Comparison of ENCODE assay signal across 13 cellular contexts in genomic region chr5:69502375-69503143, GRCh38. TPM values are rescaled to one million over a fixed set of nuclear protein-coding genes. Genes with fewer than 3 reads are reported as not detected.
A peak's percentile ranks its signal among the peaks of the same experiment; 100 is the strongest.
DNase-seq lines count a peak whose midpoint lies in the region; ATAC-seq and TF ChIP-seq lines count a peak whose summit lies in the region.
"Had no signal": no experiment of that assay in that cellular context is flagged by ENCODE, and none has a peak within 500 bp of the region (broad histone marks: within the 10 kb centered on the region; RNA-seq: fewer than 3 reads in every experiment).

No MANE protein-coding gene starts in this region.

- H3K79me2 ChIP-seq in GM23338 (replicated peaks; ENCODE audit: insufficient read depth) = peaks cover 77% of the 10 kb centered on the region

- H3K4me2 ChIP-seq in GM23338 = peak overlapping the region; percentile 20; the same call in 1 of the 2 replicates
- H3K4me2 ChIP-seq in skeletal muscle satellite cell (ENCODE audit: low read length) = peak overlapping the region; percentile 55

- peaks cover 10% of the 10 kb centered on the region for H3K27me3 Mint-ChIP-seq in GM23338 (ENCODE audit: insufficient read depth, low read depth, poor library complexity)

- in situ Hi-C loops in KBM-7 (cut with MboI; ENCODE audit: low pct_unique_long_range_greater_than_20kb, low sequenced_read_pairs) = no loop called here

- no peak overlapping the region for H3K4me3 Mint-ChIP-seq in GM23338

- peaks cover 12% of the 10 kb centered on the region; the same call in 1 of the 2 replicates for H4K20me1 ChIP-seq in GM23338 (replicated peaks; ENCODE audit: insufficient read depth)

- H3K9ac ChIP-seq in skeletal muscle satellite cell (ENCODE audit: low read depth, low read length) = no peak overlapping the region

- TF ChIP-seq CTCF in GM23338 (conservative IDR thresholded peaks at IDR 0.05; ENCODE audit: low read depth in 2 of 2) (no peak), RWPE2 (IDR thresholded peaks at IDR 0.05; ENCODE audit: poor library complexity, severe bottlenecking) (no peak)

- H3K9me3 ChIP-seq in RWPE2 (ENCODE audit: severe bottlenecking) = no peaks in the 10 kb centered on the region
- no peaks in the 10 kb centered on the region for H3K9me3 ChIP-seq in skeletal muscle satellite cell (replicated peaks; ENCODE audit: low read length)

- peaks cover 25% of the 10 kb centered on the region for H3K4me1 ChIP-seq in GM23338 (ENCODE audit: insufficient read depth)
- peaks cover 26% of the 10 kb centered on the region for H3K4me1 ChIP-seq in RWPE2 (ENCODE audit: insufficient read depth, poor library complexity, severe bottlenecking)
- peaks cover 22% of the 10 kb centered on the region for H3K4me1 ChIP-seq in skeletal muscle satellite cell (ENCODE audit: control insufficient read depth, insufficient read depth, low read length)

- H3K27me3 ChIP-seq in GM23338 (ENCODE audit: insufficient read depth) (no peaks in the 10 kb centered on the region), RWPE2 (ENCODE audit: insufficient read depth, poor library complexity, severe bottlenecking) (no peaks in the 10 kb centered on the region), skeletal muscle satellite cell (ENCODE audit: control insufficient read depth, insufficient read depth, low read length) (no peaks in the 10 kb centered on the region)

- peak overlapping the region; percentile 46 for H3K27ac Mint-ChIP-seq in GM23338

- H3K36me3 Mint-ChIP-seq in GM23338 (ENCODE audit: low read depth) = peaks cover 18% of the 10 kb centered on the region

- H3K9me2 ChIP-seq in GM23338 (ENCODE audit: insufficient read depth) = no peaks in the 10 kb centered on the region

- H3K36me3 ChIP-seq in GM23338 (ENCODE audit: insufficient read depth) (peaks cover 15% of the 10 kb centered on the region; the same call in 1 of the 2 replicates), RWPE2 (ENCODE audit: low read depth) (peaks cover 5% of the 10 kb centered on the region), skeletal muscle satellite cell (ENCODE audit: insufficient read depth, low read length) (no peaks in the 10 kb centered on the region)

- H3K27ac ChIP-seq in GM23338 (ENCODE audit: low read depth) (no peak overlapping the region; the same call in 1 of the 2 replicates), RWPE2 (ENCODE audit: poor library complexity, severe bottlenecking) (peak overlapping the region; percentile 93)

- H3F3A ChIP-seq in GM23338 (replicated peaks; ENCODE audit: low read depth) = no peaks in the 10 kb centered on the region

- no peak overlapping the region for H2AFZ ChIP-seq in GM23338

- ATAC-seq in GM23338 (no peak; the same call in 1 of the 3 replicates), RWPE2 (ENCODE audit: low read depth) (peak; percentile 69), GM21717 (IDR thresholded peaks at IDR 0.05; ENCODE audit: unreplicated experiment) (no peak), GM18861 (IDR thresholded peaks at IDR 0.05; ENCODE audit: unreplicated experiment) (no peak)

- no peak for DNase-seq in GM23338 (ENCODE audit: low spot score)
- no peak for DNase-seq in RWPE2 (ENCODE audit: low spot score)
- peak; percentile 75 for DNase-seq in fibroblast of the conjunctiva (ENCODE audit: low read depth)
- no peak for DNase-seq in UCSD-AML1 (lab: John Stamatoyannopoulos, UW; ENCODE audit: unreplicated experiment)
- DNase-seq in KBM-7 = no peak
- DNase-seq: amniotic stem cell, DND-41, glutamatergic neuron, NCI-H1436, SHP77 had no signal

- H3K4me1 Mint-ChIP-seq in GM23338 = peaks cover 25% of the 10 kb centered on the region

- no peak overlapping the region for H3K4me3 ChIP-seq in GM23338
- H3K4me3 ChIP-seq in RWPE2 (ENCODE audit: severe bottlenecking) = no peak overlapping the region
- H3K4me3 ChIP-seq in skeletal muscle satellite cell (ENCODE audit: low read length) = peak overlapping the region; percentile 22

- no peaks in the 10 kb centered on the region for H3K9me3 Mint-ChIP-seq in GM23338

TF ChIP-seq in GM23338, 12 proteins besides CTCF, POLR2A, EP300 and RAD21:
- TF ChIP-seq, protein P1, sequence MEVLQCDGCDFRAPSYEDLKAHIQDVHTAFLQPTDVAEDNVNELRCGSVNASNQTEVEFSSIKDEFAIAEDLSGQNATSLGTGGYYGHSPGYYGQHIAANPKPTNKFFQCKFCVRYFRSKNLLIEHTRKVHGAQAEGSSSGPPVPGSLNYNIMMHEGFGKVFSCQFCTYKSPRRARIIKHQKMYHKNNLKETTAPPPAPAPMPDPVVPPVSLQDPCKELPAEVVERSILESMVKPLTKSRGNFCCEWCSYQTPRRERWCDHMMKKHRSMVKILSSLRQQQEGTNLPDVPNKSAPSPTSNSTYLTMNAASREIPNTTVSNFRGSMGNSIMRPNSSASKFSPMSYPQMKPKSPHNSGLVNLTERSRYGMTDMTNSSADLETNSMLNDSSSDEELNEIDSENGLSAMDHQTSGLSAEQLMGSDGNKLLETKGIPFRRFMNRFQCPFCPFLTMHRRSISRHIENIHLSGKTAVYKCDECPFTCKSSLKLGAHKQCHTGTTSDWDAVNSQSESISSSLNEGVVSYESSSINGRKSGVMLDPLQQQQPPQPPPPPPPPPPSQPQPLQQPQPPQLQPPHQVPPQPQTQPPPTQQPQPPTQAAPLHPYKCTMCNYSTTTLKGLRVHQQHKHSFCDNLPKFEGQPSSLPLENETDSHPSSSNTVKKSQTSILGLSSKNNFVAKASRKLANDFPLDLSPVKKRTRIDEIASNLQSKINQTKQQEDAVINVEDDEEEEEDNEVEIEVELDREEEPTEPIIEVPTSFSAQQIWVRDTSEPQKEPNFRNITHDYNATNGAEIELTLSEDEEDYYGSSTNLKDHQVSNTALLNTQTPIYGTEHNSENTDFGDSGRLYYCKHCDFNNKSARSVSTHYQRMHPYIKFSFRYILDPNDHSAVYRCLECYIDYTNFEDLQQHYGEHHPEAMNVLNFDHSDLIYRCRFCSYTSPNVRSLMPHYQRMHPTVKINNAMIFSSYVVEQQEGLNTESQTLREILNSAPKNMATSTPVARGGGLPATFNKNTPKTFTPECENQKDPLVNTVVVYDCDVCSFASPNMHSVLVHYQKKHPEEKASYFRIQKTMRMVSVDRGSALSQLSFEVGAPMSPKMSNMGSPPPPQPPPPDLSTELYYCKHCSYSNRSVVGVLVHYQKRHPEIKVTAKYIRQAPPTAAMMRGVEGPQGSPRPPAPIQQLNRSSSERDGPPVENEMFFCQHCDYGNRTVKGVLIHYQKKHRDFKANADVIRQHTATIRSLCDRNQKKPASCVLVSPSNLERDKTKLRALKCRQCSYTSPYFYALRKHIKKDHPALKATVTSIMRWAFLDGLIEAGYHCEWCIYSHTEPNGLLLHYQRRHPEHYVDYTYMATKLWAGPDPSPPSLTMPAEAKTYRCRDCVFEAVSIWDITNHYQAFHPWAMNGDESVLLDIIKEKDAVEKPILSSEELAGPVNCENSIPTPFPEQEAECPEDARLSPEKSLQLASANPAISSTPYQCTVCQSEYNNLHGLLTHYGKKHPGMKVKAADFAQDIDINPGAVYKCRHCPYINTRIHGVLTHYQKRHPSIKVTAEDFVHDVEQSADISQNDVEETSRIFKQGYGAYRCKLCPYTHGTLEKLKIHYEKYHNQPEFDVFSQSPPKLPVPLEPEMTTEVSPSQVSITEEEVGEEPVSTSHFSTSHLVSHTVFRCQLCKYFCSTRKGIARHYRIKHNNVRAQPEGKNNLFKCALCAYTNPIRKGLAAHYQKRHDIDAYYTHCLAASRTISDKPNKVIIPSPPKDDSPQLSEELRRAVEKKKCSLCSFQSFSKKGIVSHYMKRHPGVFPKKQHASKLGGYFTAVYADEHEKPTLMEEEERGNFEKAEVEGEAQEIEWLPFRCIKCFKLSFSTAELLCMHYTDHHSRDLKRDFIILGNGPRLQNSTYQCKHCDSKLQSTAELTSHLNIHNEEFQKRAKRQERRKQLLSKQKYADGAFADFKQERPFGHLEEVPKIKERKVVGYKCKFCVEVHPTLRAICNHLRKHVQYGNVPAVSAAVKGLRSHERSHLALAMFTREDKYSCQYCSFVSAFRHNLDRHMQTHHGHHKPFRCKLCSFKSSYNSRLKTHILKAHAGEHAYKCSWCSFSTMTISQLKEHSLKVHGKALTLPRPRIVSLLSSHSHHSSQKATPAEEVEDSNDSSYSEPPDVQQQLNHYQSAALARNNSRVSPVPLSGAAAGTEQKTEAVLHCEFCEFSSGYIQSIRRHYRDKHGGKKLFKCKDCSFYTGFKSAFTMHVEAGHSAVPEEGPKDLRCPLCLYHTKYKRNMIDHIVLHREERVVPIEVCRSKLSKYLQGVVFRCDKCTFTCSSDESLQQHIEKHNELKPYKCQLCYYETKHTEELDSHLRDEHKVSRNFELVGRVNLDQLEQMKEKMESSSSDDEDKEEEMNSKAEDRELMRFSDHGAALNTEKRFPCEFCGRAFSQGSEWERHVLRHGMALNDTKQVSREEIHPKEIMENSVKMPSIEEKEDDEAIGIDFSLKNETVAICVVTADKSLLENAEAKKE (CRISPR knock-in tag; IDR thresholded peaks at IDR 0.05) = peak; percentile 25; the same call in 1 of the 2 replicates
- no peak for TF ChIP-seq EZH2phosphoT487 (IDR thresholded peaks at IDR 0.05; ENCODE audit: unreplicated experiment)
TF ChIP-seq in GM23338: peak in this region for 1.

RNA-seq across cellular contexts. Expression of gene OCLN, which starts 10.0 kb away (rescaled TPM):
- total RNA-seq in GM23338 (2014; rRNA removed; shearing (Covaris generic)) = 61.6 and 79.7 TPM in 2 replicates
- polyA plus RNA-seq in GM23338 (2016; fragmentation: Nextera tagmentation; extraction: Ambion mirVana) = 10.9 and 14.3 TPM in 2 replicates
- total RNA-seq in skeletal muscle satellite cell (2012; rRNA removed) = 3.1 and 6.1 TPM in 2 replicates

RNA-seq across cellular contexts. Expression of gene GTF2H2C, which starts 57.4 kb away (rescaled TPM):
- total RNA-seq in GM23338 (2014; rRNA removed; shearing (Covaris generic)) = 61.6 and 67.7 TPM in 2 replicates
- 50.9 and 52.2 TPM in 2 replicates for polyA plus RNA-seq in GM23338 (2016; fragmentation: Nextera tagmentation; extraction: Ambion mirVana)
- 38.5 and 47.4 TPM in 2 replicates for total RNA-seq in skeletal muscle satellite cell (2012; rRNA removed)
